Comparison of ENCODE assay signal across 25 cellular contexts in the genomic region with DNA sequence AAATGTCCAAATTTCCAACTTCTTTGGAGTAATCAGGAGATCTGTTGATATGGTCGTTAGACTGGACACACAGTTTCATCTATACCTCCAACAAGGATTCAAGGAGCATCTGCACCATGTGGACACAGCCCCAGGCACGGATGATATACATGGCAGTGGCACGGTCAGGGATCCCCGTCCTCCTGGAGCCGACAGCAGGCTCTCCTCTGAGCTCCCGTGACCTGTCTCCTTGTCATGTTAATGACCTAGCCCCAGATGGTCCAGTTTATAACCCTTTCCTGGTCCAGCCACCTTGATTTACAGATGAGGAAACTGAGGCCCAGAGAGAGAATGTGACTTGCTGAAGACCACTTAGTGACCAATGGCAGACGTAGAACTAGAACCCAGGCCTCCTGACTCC. TPM values are rescaled to one million over a fixed set of nuclear protein-coding genes. Genes with fewer than 3 reads are reported as not detected.
DNase-seq lines count a peak whose midpoint lies in the region; ATAC-seq, FAIRE-seq and TF ChIP-seq lines count a peak whose summit lies in the region.
"Had no signal": no experiment of that assay in that cellular context is flagged by ENCODE, and none has a peak within 500 bp of the region (broad histone marks: within the 10 kb centered on the region; RNA-seq: fewer than 3 reads in every experiment).

No MANE protein-coding gene starts in this region.

- no peak overlapping the region for H3K4me3 Mint-ChIP-seq in osteocyte (ENCODE audit: unreplicated experiment)
- H3K4me3 Mint-ChIP-seq in Calu3 (ENCODE audit: low read depth, unreplicated experiment) = no peak overlapping the region
- H3K4me3 Mint-ChIP-seq: CD14-positive monocyte; CD4-positive, alpha-beta memory T cell; HFFc6; IgD-negative memory B cell had no signal

- intact Hi-C loops in Right ventricle myocardium superior (cut with DNase I) = no loop called here
- intact Hi-C loops in Calu3 (cut with micrococcal nuclease; ENCODE audit: unreplicated experiment) = no loop called here
- intact Hi-C loops in PC-3 (cut with micrococcal nuclease) = no loop called here

- H3K36me3 ChIP-seq in right atrium auricular region (no peaks in the 10 kb centered on the region), brain microvascular endothelial cell (replicated peaks) (no peaks in the 10 kb centered on the region), PC-3 (ENCODE audit: low read depth, low read length) (no peaks in the 10 kb centered on the region)
- H3K36me3 ChIP-seq: BLaER1 had no signal

- BruUV-seq in Calu3 (replicated peaks; lab: Mats Ljungman, UMichigan) (no TSS peak), PC-3 (replicated peaks; lab: Mats Ljungman, UMichigan) (no TSS peak)

- TF ChIP-seq CTCF in right atrium auricular region (IDR thresholded peaks at IDR 0.05) (no peak), brain microvascular endothelial cell (IDR thresholded peaks at IDR 0.05; ENCODE audit: low read depth, low read length, missing control alignments) (no peak), osteocyte (IDR thresholded peaks at IDR 0.05) (no peak), Calu3 (IDR thresholded peaks at IDR 0.05; ENCODE audit: unreplicated experiment) (no peak), PC-3 (conservative IDR thresholded peaks at IDR 0.05; ENCODE audit: low read depth, low read length) (no peak)

- no peak overlapping the region for H3K9ac ChIP-seq in PC-3 (ENCODE audit: low read length)
- H3K9ac ChIP-seq: BLaER1, GM23248 had no signal

- ATAC-seq in Right ventricle myocardium superior (ENCODE audit: poor library complexity) (no peak), PC-3 (no peak), esophagus mucosa (no peak)
- ATAC-seq: A549, HCT116, HepG2 had no signal

- no peak for FAIRE-seq in RCC 7860 (lab: Jason Lieb, UNC)
- FAIRE-seq: A549, GM12892, GM18507, H54, HepG2 had no signal

- CTCF ChIA-PET in Calu3 (lab: Charles Lee) (no interaction called here), PC-3 (lab: Charles Lee) (no interaction called here)

- H3F3A ChIP-seq in PC-3 (ENCODE audit: low read length, unreplicated experiment) = no peaks in the 10 kb centered on the region

- H3K36me3 Mint-ChIP-seq in osteocyte (ENCODE audit: unreplicated experiment) = no peaks in the 10 kb centered on the region
- H3K36me3 Mint-ChIP-seq in Calu3 (ENCODE audit: insufficient read depth, unreplicated experiment) = peaks cover 9% of the 10 kb centered on the region
- H3K36me3 Mint-ChIP-seq: CD14-positive monocyte; CD4-positive, alpha-beta memory T cell had no signal

- in situ Hi-C loops in brain microvascular endothelial cell (cut with HindIII; ENCODE audit: low pct_ligation_motif_present, low sequenced_read_pairs) = no loop called here

- H3K4me1 ChIP-seq in right atrium auricular region (peaks cover 0 to 8% of the 10 kb centered on the region in 2 donors), PC-3 (ENCODE audit: insufficient read depth, low read length) (no peaks in the 10 kb centered on the region)
- H3K4me1 ChIP-seq: A549, BLaER1 had no signal

- no peak overlapping the region for H3K4me2 ChIP-seq in PC-3 (ENCODE audit: low read length)
- H3K4me2 ChIP-seq: A549, BLaER1 had no signal

- no peak overlapping the region for H2AFZ ChIP-seq in PC-3 (ENCODE audit: low read length)
- H2AFZ ChIP-seq: GM23248 had no signal

- peaks cover 12% of the 10 kb centered on the region for H3K4me1 Mint-ChIP-seq in osteocyte (ENCODE audit: unreplicated experiment)
- peaks cover 16% of the 10 kb centered on the region for H3K4me1 Mint-ChIP-seq in Calu3 (ENCODE audit: low read depth, unreplicated experiment)
- H3K4me1 Mint-ChIP-seq: CD14-positive monocyte; CD4-positive, alpha-beta memory T cell had no signal

- no peak overlapping the region for H3K4me3 ChIP-seq in right atrium auricular region
- no peak overlapping the region for H3K4me3 ChIP-seq in brain microvascular endothelial cell (ENCODE audit: low read depth, low read length)
- H3K4me3 ChIP-seq in PC-3 (ENCODE audit: low read length) = no peak overlapping the region
- H3K4me3 ChIP-seq: A549, BLaER1, GM23248 had no signal

- no peaks in the 10 kb centered on the region for H4K20me1 ChIP-seq in PC-3 (ENCODE audit: low read length)
- H4K20me1 ChIP-seq: BLaER1 had no signal

- H3K27me3 ChIP-seq in right atrium auricular region (no peaks in the 10 kb centered on the region), brain microvascular endothelial cell (replicated peaks) (no peaks in the 10 kb centered on the region), PC-3 (ENCODE audit: low read length) (no peaks in the 10 kb centered on the region)
- H3K27me3 ChIP-seq: BLaER1 had no signal

- H3K9me2 ChIP-seq in PC-3 (replicated peaks; ENCODE audit: low read length) = no peaks in the 10 kb centered on the region

- H3K9me3 ChIP-seq in right atrium auricular region = peaks cover 0 to 4% of the 10 kb centered on the region in 2 donors
- H3K9me3 ChIP-seq in PC-3 (ENCODE audit: low read length) = no peaks in the 10 kb centered on the region
- H3K9me3 ChIP-seq: A549, BLaER1 had no signal

- DNase-seq in right atrium auricular region (ENCODE audit: low spot score) (peak; percentile 43), Right ventricle myocardium superior (no peak), brain microvascular endothelial cell (no peak), osteocyte (ENCODE audit: extremely low spot score, unreplicated experiment) (peak; percentile 46), Calu3 (no peak), RCC 7860 (ENCODE audit: low spot score) (no peak), PC-3 (no peak)
- DNase-seq: AML-193; CD4-positive, alpha-beta memory T cell; DMS 273 treated with DMSO at 0.1 percent for 48 hours; GDM1; GM23248; HFFc6 had no signal

- H3K79me2 ChIP-seq in PC-3 (ENCODE audit: low read length) = no peaks in the 10 kb centered on the region

- H3K27ac Mint-ChIP-seq in osteocyte (ENCODE audit: unreplicated experiment) (no peak overlapping the region), Calu3 (ENCODE audit: unreplicated experiment) (no peak overlapping the region)
- H3K27ac Mint-ChIP-seq: CD14-positive monocyte; CD4-positive, alpha-beta memory T cell; HFFc6; IgD-negative memory B cell had no signal

- no peaks in the 10 kb centered on the region for H3K27me3 Mint-ChIP-seq in osteocyte (ENCODE audit: unreplicated experiment)
- no peaks in the 10 kb centered on the region for H3K27me3 Mint-ChIP-seq in Calu3 (ENCODE audit: unreplicated experiment)

- H3K9me3 Mint-ChIP-seq in osteocyte (ENCODE audit: unreplicated experiment) (peaks cover 11% of the 10 kb centered on the region), Calu3 (ENCODE audit: low read depth, unreplicated experiment) (peaks cover 10% of the 10 kb centered on the region)

- H3K27ac ChIP-seq in right atrium auricular region (no peak overlapping the region), brain microvascular endothelial cell (peak overlapping the region; percentile 11), PC-3 (ENCODE audit: low read length) (no peak overlapping the region)
- H3K27ac ChIP-seq: 22Rv1, A549, BLaER1, GM23248 had no signal

- POLR2A ChIA-PET in PC-3 (lab: Charles Lee; ENCODE audit: unreplicated experiment) = no interaction called here

RNA-seq across cellular contexts. Expression of a gene that starts 16.5 kb away (rescaled TPM):
- total RNA-seq in right atrium auricular region = not detected
- not detected for total RNA-seq in Right ventricle myocardium superior
- not detected in 2 replicates for total RNA-seq in osteocyte
- total RNA-seq in Calu3 (2022) = 9.8 and 17.3 TPM in 2 replicates
- not detected in 2 replicates for total RNA-seq in PC-3 (2014; rRNA removed)
- total RNA-seq in esophagus mucosa = not detected
- total RNA-seq: CD4-positive, alpha-beta memory T cell; Daoy; GM23248; HFFc6 had no signal

RNA-seq across cellular contexts. Expression of a gene that starts 35.5 kb away (rescaled TPM):
- total RNA-seq in right atrium auricular region = not detected
- not detected for total RNA-seq in Right ventricle myocardium superior
- not detected in 2 replicates for total RNA-seq in osteocyte
- total RNA-seq in Calu3 (2022) = not detected in 2 replicates
- not detected in 2 replicates for total RNA-seq in PC-3 (2014; rRNA removed)
- total RNA-seq in esophagus mucosa = not detected
- total RNA-seq: CD4-positive, alpha-beta memory T cell; Daoy; GM23248; HepG2; HFFc6 had no signal

RNA-seq across cellular contexts. Expression of a gene that starts 36.5 kb away (rescaled TPM):
- total RNA-seq in right atrium auricular region (1 to 10 TPM; 3.3 to 7.7 TPM), Right ventricle myocardium superior (2.7 TPM), osteocyte (0.16 TPM in 1 of 2 replicates, not detected in the other), Calu3 (2022) (20.7 and 21.6 TPM in 2 replicates), PC-3 (2014; rRNA removed) (not detected in 2 replicates), esophagus mucosa (0.28 TPM)
- total RNA-seq: CD4-positive, alpha-beta memory T cell; GM23248; HFFc6 had no signal

Comparison
In these comparisons a context has a peak if more than half of its experiments do, and no peak if none do; other contexts are left out.
1. DNase-seq: peak in right atrium auricular region (single experiment) and osteocyte (single experiment); none in Right ventricle myocardium superior (single experiment), brain microvascular endothelial cell (single experiment), Calu3 (single experiment), RCC 7860 (single experiment) and PC-3 (single experiment).
2. RNA of a gene that starts 16.5 kb away (total RNA-seq): 9.8 to 17.3 TPM in Calu3; not detected in esophagus mucosa (single experiment), not detected in Right ventricle myocardium superior (single experiment), not detected in right atrium auricular region, not detected in osteocyte and not detected in PC-3; every median in the first group is over 10 times any median in the second.